In genomic region chr17:2396568-2397246, GRCh38 we compare ENCODE assay signal across 8 cellular contexts. TPM values are rescaled to one million over a fixed set of nuclear protein-coding genes. Genes with fewer than 3 reads are reported as not detected.
DNase-seq lines count a peak whose midpoint lies in the region; ATAC-seq, FAIRE-seq and TF ChIP-seq lines count a peak whose summit lies in the region.

No MANE protein-coding gene starts in this region.

- peak overlapping the region; percentile 100 for H3K27ac Mint-ChIP-seq in activated CD8-positive, alpha-beta T cell treated with anti-CD3 and anti-CD28 coated beads, Interleukin-2, amount 10 ng/mL, durations not matched to agents 7 days and 5 days

- 15% methylated on average over 19 of the region's 34 CpGs for WGBS in A549 (ENCODE audit: missing lambda C conversion rate)

- H3K27me3 ChIP-seq in endocrine pancreas (ENCODE audit: control insufficient read depth, insufficient read depth, low read length), result no peaks in the 10 kb centered on the region

- CTCF ChIA-PET in A549 (lab: Yijun Ruan, JAX), result interaction anchor here (0.9 to 28.1 kb wide), 6 partner anchors 10 to 61 kb away, joined by 3 to 1099 read pairs (median 60); partner anchors contain the start of gene MNT
- CTCF ChIA-PET in activated CD8-positive, alpha-beta T cell treated with anti-CD3 and anti-CD28 coated beads, Interleukin-2, amount 10 ng/mL, durations not matched to agents 7 days and 5 days (lab: Charles Lee), result no interaction called here

- H3K9ac ChIP-seq in endocrine pancreas (ENCODE audit: control insufficient read depth, insufficient read depth, low read length), result peak overlapping the region; percentile 47

- H3K27ac ChIP-seq in A549, result peak overlapping the region; percentile 95 to 97

- TF ChIP-seq POLR2A in A549 (IDR thresholded peaks at IDR 0.05; ENCODE audit: low read length), result peak; percentile 25; the same call in 1 of the 2 replicates

- H3K9me3 ChIP-seq in A549 (no peaks in the 10 kb centered on the region), endocrine pancreas (ENCODE audit: control insufficient read depth, low read length) (no peaks in the 10 kb centered on the region)

- TF ChIP-seq RAD21 in A549 (conservative IDR thresholded peaks at IDR 0.05 in 1 of 2, IDR thresholded peaks at IDR 0.05 in 1 of 2), result no peak

- no peaks in the 10 kb centered on the region for H3K9me3 Mint-ChIP-seq in activated CD8-positive, alpha-beta T cell treated with anti-CD3 and anti-CD28 coated beads, Interleukin-2, amount 10 ng/mL, durations not matched to agents 7 days and 5 days (ENCODE audit: insufficient read depth)

- DNase-seq in A549 (ENCODE audit: low read depth in 1 of 2, low spot score in 1 of 2), result peak; percentile 86 to 98
- peak; percentile 77 for DNase-seq in GM13976 (ENCODE audit: low spot score)
- peak; percentile 51 for DNase-seq in NCI-H2227 treated with DMSO at 0.1 percent for 48 hours (lab: John Stamatoyannopoulos, UW)
- peak; percentile 84 for DNase-seq in activated CD8-positive, alpha-beta T cell treated with anti-CD3 and anti-CD28 coated beads, Interleukin-2, amount 10 ng/mL, durations not matched to agents 7 days and 5 days
- DNase-seq in lung microvascular endothelial cell (ENCODE audit: low read depth in 2 of 2), result peak; percentile 91 to 97
- peak; percentile 70 for DNase-seq in stimulated activated CD8-positive, alpha-beta memory T cell treated with anti-CD3 and anti-CD28 coated beads, Interleukin-4, amount 100 ng/mL, for 48 hours

- H3K27me3 Mint-ChIP-seq in activated CD8-positive, alpha-beta T cell treated with anti-CD3 and anti-CD28 coated beads, Interleukin-2, amount 10 ng/mL, durations not matched to agents 7 days and 5 days (ENCODE audit: low read depth), result no peaks in the 10 kb centered on the region

- H3K4me2 ChIP-seq in A549, result peak overlapping the region; percentile 99

- H3K4me3 ChIP-seq in A549 (peak overlapping the region; percentile 42), endocrine pancreas (ENCODE audit: control insufficient read depth, insufficient read depth, low read length) (no peak overlapping the region)

- no peak for TF ChIP-seq CTCF in A549 (IDR thresholded peaks at IDR 0.05)
- TF ChIP-seq CTCF in GM13976 (IDR thresholded peaks at IDR 0.05; ENCODE audit: borderline replicate concordance, control extremely low read depth, extremely low read depth, insufficient read depth, missing control alignments), result no peak

- H3K4me1 ChIP-seq in A549, result peaks cover 52% of the 10 kb centered on the region
- no peaks in the 10 kb centered on the region for H3K4me1 ChIP-seq in endocrine pancreas (ENCODE audit: control insufficient read depth, insufficient read depth, low read length)

- H3K36me3 ChIP-seq in endocrine pancreas (ENCODE audit: control insufficient read depth, insufficient read depth, low read length), result no peaks in the 10 kb centered on the region

- H3K36me3 Mint-ChIP-seq in activated CD8-positive, alpha-beta T cell treated with anti-CD3 and anti-CD28 coated beads, Interleukin-2, amount 10 ng/mL, durations not matched to agents 7 days and 5 days (ENCODE audit: low read depth), result peaks cover 12% of the 10 kb centered on the region

- H3K4me1 Mint-ChIP-seq in activated CD8-positive, alpha-beta T cell treated with anti-CD3 and anti-CD28 coated beads, Interleukin-2, amount 10 ng/mL, durations not matched to agents 7 days and 5 days (ENCODE audit: low read depth), result peaks cover 61% of the 10 kb centered on the region

- no peak; a peak in 1 of 5 replicates for TF ChIP-seq EP300 in A549 (IDR thresholded peaks at IDR 0.05)

- FAIRE-seq in A549 (lab: Jason Lieb, UNC), result peak; percentile 89

- POLR2A ChIA-PET in A549 (lab: Yijun Ruan, JAX), result no interaction called here
- POLR2A ChIA-PET in activated CD8-positive, alpha-beta T cell treated with anti-CD3 and anti-CD28 coated beads, Interleukin-2, amount 10 ng/mL, durations not matched to agents 7 days and 5 days (lab: Charles Lee), result no interaction called here

- in situ Hi-C loops in GM13976 (cut with MboI; ENCODE audit: low sequenced_read_pairs, unreplicated experiment), result no loop called here

- peak overlapping the region; percentile 94 for H3K4me3 Mint-ChIP-seq in activated CD8-positive, alpha-beta T cell treated with anti-CD3 and anti-CD28 coated beads, Interleukin-2, amount 10 ng/mL, durations not matched to agents 7 days and 5 days

- peak; percentile 10 to 60 for ATAC-seq in A549
- ATAC-seq in activated CD8-positive, alpha-beta T cell treated with anti-CD3 and anti-CD28 coated beads, Interleukin-2, amount 10 ng/mL, durations not matched to agents 7 days and 5 days, result peak; percentile 1
- no peak for ATAC-seq in GM19023 (IDR thresholded peaks at IDR 0.05; ENCODE audit: unreplicated experiment)

TF ChIP-seq in A549, 52 proteins besides CTCF, POLR2A, EP300 and RAD21 (continues in another document):
- peak; percentile 44; the same call in 1 of the 2 replicates for TF ChIP-seq POLR2AphosphoS2 (conservative IDR thresholded peaks at IDR 0.05; ENCODE audit: low read length)
- TF ChIP-seq MAX (IDR thresholded peaks at IDR 0.05), result 0 out of 2 replicates have a peak, but pooled peaks have one; percentile 46
- TF ChIP-seq ESRRA (IDR thresholded peaks at IDR 0.05; ENCODE audit: borderline replicate concordance, low read length), result no peak
- no peak for TF ChIP-seq GATA3 (IDR thresholded peaks at IDR 0.05; ENCODE audit: borderline replicate concordance)
- TF ChIP-seq ZFP36 (IDR thresholded peaks at IDR 0.05; ENCODE audit: borderline replicate concordance, partially characterized antibody), result no peak
- TF ChIP-seq HDAC2 (IDR thresholded peaks at IDR 0.05), result no peak
- no peak for TF ChIP-seq ZC3H11A (IDR thresholded peaks at IDR 0.05)
- peak in 1 of 2 experiments; percentile 52; a peak in 2 of 5 replicates for TF ChIP-seq JUN (IDR thresholded peaks at IDR 0.05)
- TF ChIP-seq CHD2 (IDR thresholded peaks at IDR 0.05; ENCODE audit: low read length, partially characterized antibody), result no peak
- TF ChIP-seq TFCP2L1 (CRISPR knock-in tag; IDR thresholded peaks at IDR 0.05), result peak; percentile 92
- TF ChIP-seq NPAS2 (CRISPR knock-in tag; IDR thresholded peaks at IDR 0.05; ENCODE audit: borderline replicate concordance), result no peak
- TF ChIP-seq ATOH8 (CRISPR knock-in tag; IDR thresholded peaks at IDR 0.05; ENCODE audit: low read depth), result no peak
- TF ChIP-seq EHF (CRISPR knock-in tag; IDR thresholded peaks at IDR 0.05), result no peak
- no peak for TF ChIP-seq NFE2L2 (conservative IDR thresholded peaks at IDR 0.05; ENCODE audit: low read length)
- TF ChIP-seq FOSB (CRISPR knock-in tag; IDR thresholded peaks at IDR 0.05), result no peak
- no peak for TF ChIP-seq NR3C1 (IDR thresholded peaks at IDR 0.05)
- no peak for TF ChIP-seq CBX8 (IDR thresholded peaks at IDR 0.05)
- 0 out of 2 replicates have a peak, but pooled peaks have one; percentile 10 for TF ChIP-seq USF2 (IDR thresholded peaks at IDR 0.05)
- no peak for TF ChIP-seq SMC3 (IDR thresholded peaks at IDR 0.05)
- no peak for TF ChIP-seq CBX2 (IDR thresholded peaks at IDR 0.05; ENCODE audit: borderline replicate concordance, low read depth)
- TF ChIP-seq CHD4 (IDR thresholded peaks at IDR 0.05; ENCODE audit: borderline replicate concordance), result no peak

RNA-seq across cellular contexts. Expression of gene MNT, which starts 4.2 kb away (rescaled TPM):
- 4.5 and 5.7 TPM in 2 replicates for polyA plus RNA-seq in A549 (2011; rRNA removed)
- polyA plus RNA-seq in A549 (2012; cell fraction: cytosol; rRNA removed), result 10.5 and 12.2 TPM in 2 replicates
- polyA plus RNA-seq in A549 (2012; cell fraction: nucleus; rRNA removed), result 54.0 and 59.8 TPM in 2 replicates
- 22.7 to 30.8 TPM (median 25.9 TPM) in 3 replicates for polyA plus RNA-seq in A549 (2017; fragmentation: RNase III; extraction: RNeasy Plus Mini Kit Qiagen cat#74134 plus additional on column Dnase treatment)
- 3.8 and 4.9 TPM in 2 replicates for polyA minus RNA-seq in A549 (2011; rRNA and poly(A)+ RNA removed)
- 10 to 100 TPM; 24.1 to 24.2 TPM for total RNA-seq in activated CD8-positive, alpha-beta T cell treated with anti-CD3 and anti-CD28 coated beads, Interleukin-2, amount 10 ng/mL, durations not matched to agents 7 days and 5 days
- total RNA-seq in lung microvascular endothelial cell, result 1.7 and 2.8 TPM in 2 replicates

RNA-seq across cellular contexts. Expression of gene SGSM2, which starts 59.4 kb away (rescaled TPM):
- polyA plus RNA-seq in A549 (2011; rRNA removed) (24.9 and 37.0 TPM in 2 replicates), A549 (2017; fragmentation: RNase III; extraction: RNeasy Plus Mini Kit Qiagen cat#74134 plus additional on column Dnase treatment) (45.3 to 55.3 TPM (median 53.3 TPM) in 3 replicates)
- polyA plus RNA-seq in A549 (2012; cell fraction: cytosol; rRNA removed), result 75.9 and 88.8 TPM in 2 replicates
- 512 and 551 TPM in 2 replicates for polyA plus RNA-seq in A549 (2012; cell fraction: nucleus; rRNA removed)
- 29.3 and 30.7 TPM in 2 replicates for polyA minus RNA-seq in A549 (2011; rRNA and poly(A)+ RNA removed)
- 10 to 100 TPM; 65.9 to 67.8 TPM for total RNA-seq in activated CD8-positive, alpha-beta T cell treated with anti-CD3 and anti-CD28 coated beads, Interleukin-2, amount 10 ng/mL, durations not matched to agents 7 days and 5 days
- total RNA-seq in lung microvascular endothelial cell, result 22.0 and 37.5 TPM in 2 replicates
